ENCODE assay signal across 3 cellular contexts in genomic region chr6:101541873-101542272, GRCh38.
"Had no signal": no experiment of that assay in that cellular context is flagged by ENCODE, and none has a peak within 500 bp of the region (broad histone marks: within the 10 kb centered on the region; RNA-seq: fewer than 3 reads in every experiment).

No MANE protein-coding gene starts in this region.

- DNase-seq: GDM1, GF-D8 had no signal

- H3K4me3 ChIP-seq: GM12878 had no signal

- ATAC-seq: GM12878 had no signal
